In genomic region chr5:34034497-34035327, GRCh38 we compare ENCODE assay signal across 19 cellular contexts. TPM values are rescaled to one million over a fixed set of nuclear protein-coding genes. Genes with fewer than 3 reads are reported as not detected.
DNase-seq lines count a peak whose midpoint lies in the region; ATAC-seq and TF ChIP-seq lines count a peak whose summit lies in the region.
"Had no signal": no experiment of that assay in that cellular context is flagged by ENCODE, and none has a peak within 500 bp of the region (broad histone marks: within the 10 kb centered on the region; RNA-seq: fewer than 3 reads in every experiment).

No MANE protein-coding gene starts in this region.

- no peaks in the 10 kb centered on the region for H3K27me3 ChIP-seq in right lobe of liver
- H3K27me3 ChIP-seq: foreskin keratinocyte, right atrium auricular region, testis had no signal

- H3K9me3 ChIP-seq in right lobe of liver: no peaks in the 10 kb centered on the region
- H3K9me3 ChIP-seq: lower lobe of right lung, right atrium auricular region, testis had no signal

- DNase-seq in right lobe of liver: no peak
- DNase-seq in SIG-M5 (lab: John Stamatoyannopoulos, UW): no peak
- no peak for DNase-seq in NCI-H524 treated with DMSO at 0.1 percent for 48 hours (lab: John Stamatoyannopoulos, UW)
- DNase-seq in GM13976 (ENCODE audit: low spot score): no peak
- no peak for DNase-seq in DMS79 (lab: John Stamatoyannopoulos, UW)
- DNase-seq: activated CD4-positive, alpha-beta memory T cell treated with anti-CD3 and anti-CD28 coated beads, Interleukin-2, amount 10 ng/mL, durations not matched to agents 7 days and 5 days; cerebellar nuclear complex; foreskin keratinocyte; lower lobe of right lung; NCI-H1694 treated with DMSO at 0.1 percent for 48 hours; NCI-H526; nephron progenitor cell; stimulated activated CD4-positive, alpha-beta T cell treated with anti-CD3 and anti-CD28 coated beads, Interleukin-1b, Interleukin-23, amount 100 ng/mL, for 48 hours; testis had no signal

- ATAC-seq in GM18508 (IDR thresholded peaks at IDR 0.05; ENCODE audit: insufficient read depth, unreplicated experiment) (peak; percentile 72), GM21423 (IDR thresholded peaks at IDR 0.05; ENCODE audit: unreplicated experiment) (peak; percentile 75), HG03159 (IDR thresholded peaks at IDR 0.05; ENCODE audit: unreplicated experiment) (peak; percentile 56), right lobe of liver (peak; percentile 80 to 85 (median 80))
- ATAC-seq: foreskin keratinocyte, lower lobe of right lung had no signal

- H3K27ac ChIP-seq in right lobe of liver: peak overlapping the region; percentile 25 to 67 (median 45)
- H3K27ac ChIP-seq: foreskin keratinocyte, lower lobe of right lung, right atrium auricular region, testis had no signal

- TF ChIP-seq POLR2A in right lobe of liver (IDR thresholded peaks at IDR 0.05): no peak

- H3K36me3 ChIP-seq in right lobe of liver: no peaks in the 10 kb centered on the region
- H3K36me3 ChIP-seq: lower lobe of right lung, right atrium auricular region had no signal

- WGBS in right lobe of liver (ENCODE audit: insufficient coverage, low coverage, low lambda C conversion rate, missing lambda C conversion rate): 75% methylated on average over 4 of the region's 4 CpGs

- H3K4me1 ChIP-seq in right lobe of liver: peaks cover 0 to 39% (median 17%) of the 10 kb centered on the region in 4 donors
- H3K4me1 ChIP-seq: foreskin keratinocyte, right atrium auricular region, testis had no signal

- in situ Hi-C loops in GM13976 (cut with MboI; ENCODE audit: low sequenced_read_pairs, unreplicated experiment): no loop called here

- intact Hi-C loops in right lobe of liver (cut with DNase I): no loop called here

- TF ChIP-seq CTCF in right lobe of liver (IDR thresholded peaks at IDR 0.05) (no peak), GM13976 (IDR thresholded peaks at IDR 0.05; ENCODE audit: borderline replicate concordance, control extremely low read depth, extremely low read depth, insufficient read depth, missing control alignments) (no peak)

- no peak overlapping the region for H3K4me3 ChIP-seq in right lobe of liver
- H3K4me3 ChIP-seq: lower lobe of right lung, right atrium auricular region, testis had no signal

RNA-seq across cellular contexts. Expression of gene C1QTNF3, which starts 8.3 kb away (rescaled TPM):
- 1 to 10 TPM; 1.5 to 7.7 (median 3.1) TPM for total RNA-seq in right lobe of liver

RNA-seq across cellular contexts. Expression of gene AMACR, which starts 26.9 kb away (rescaled TPM):
- 10 to 100 TPM; 28.7 to 62.4 (median 41.9) TPM for total RNA-seq in right lobe of liver

RNA-seq across cellular contexts. Expression of gene SLC45A2, which starts 50.2 kb away (rescaled TPM):
- 1 to 10 TPM in 1 of 6 experiments, under 1 TPM in 5; 0.20 to 2.3 (median 0.37) TPM for total RNA-seq in right lobe of liver
- total RNA-seq: foreskin keratinocyte, LHCN-M2, lower lobe of right lung had no signal
